ENCODE assay signal across 8 cellular contexts in the genomic region with DNA sequence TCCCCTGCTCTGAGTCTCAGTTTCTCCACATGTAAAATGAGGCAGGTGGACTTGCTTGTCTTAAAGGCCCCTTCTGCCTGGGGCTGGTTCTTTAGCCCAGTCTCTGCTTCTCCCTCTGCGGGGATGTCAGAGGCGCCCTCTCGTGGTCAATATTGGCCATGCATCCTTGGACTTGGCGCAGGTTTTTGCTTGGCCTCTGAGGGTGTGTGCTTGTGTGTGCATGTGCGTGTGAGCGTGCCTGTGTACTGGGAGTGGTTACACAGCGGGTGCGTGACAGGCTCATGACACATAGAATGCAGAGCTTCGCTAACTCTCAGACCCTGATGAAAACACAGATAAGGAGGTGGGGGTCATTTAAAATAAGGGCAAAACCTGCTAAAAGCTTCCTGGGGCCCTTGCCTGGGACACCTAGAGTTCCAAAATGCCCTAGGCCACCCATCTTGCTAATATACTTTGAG.
DNase-seq lines count a peak whose midpoint lies in the region; ATAC-seq and TF ChIP-seq lines count a peak whose summit lies in the region.

No MANE protein-coding gene starts in this region.

- no peak overlapping the region for H3K27ac ChIP-seq in ovary
- H3K27ac ChIP-seq in transverse colon, result no peak overlapping the region

- no peaks in the 10 kb centered on the region; the same call in 1 of the 2 replicates for H3K27me3 ChIP-seq in GM06990 (replicated peaks; ENCODE audit: control insufficient read depth, insufficient read depth, low read length)
- no peaks in the 10 kb centered on the region for H3K27me3 ChIP-seq in ovary
- no peaks in the 10 kb centered on the region for H3K27me3 ChIP-seq in transverse colon

- H3K9me3 ChIP-seq in ovary, result no peaks in the 10 kb centered on the region
- no peaks in the 10 kb centered on the region for H3K9me3 ChIP-seq in transverse colon

- H3K36me3 ChIP-seq in GM06990 (ENCODE audit: control insufficient read depth, insufficient read depth, low read length), result no peaks in the 10 kb centered on the region
- no peaks in the 10 kb centered on the region for H3K36me3 ChIP-seq in ovary
- H3K36me3 ChIP-seq in transverse colon, result no peaks in the 10 kb centered on the region

- H3K4me1 ChIP-seq in ovary (ENCODE audit: insufficient read depth) (no peaks in the 10 kb centered on the region), transverse colon (peaks cover 0 to 10% (median 2%) of the 10 kb centered on the region in 4 donors)

- H3K4me3 ChIP-seq in GM06990 (replicated peaks; ENCODE audit: low read depth, low read length) (no peak overlapping the region), ovary (no peak overlapping the region), transverse colon (no peak overlapping the region)

- peak; percentile 38 for DNase-seq in GM06990 (ENCODE audit: extremely low read depth, insufficient read length)
- peak in 72 of 76 experiments; percentile 3 to 83 (median 54) for DNase-seq in HUDEP-2 (lab: John Stamatoyannopoulos, UW; ENCODE audit: unreplicated experiment in 76 of 76)
- DNase-seq in SIG-M5 treated with dmso at 0.1 percent for 504 hours (lab: John Stamatoyannopoulos, UW; ENCODE audit: unreplicated experiment), result peak; percentile 64
- DNase-seq in activated effector memory CD4-positive, alpha-beta T cell treated with Interleukin-2 at 50 U/mL for 16 hours, result peak; percentile 58
- peak; percentile 78 for DNase-seq in foreskin melanocyte
- DNase-seq in ovary, result peak; percentile 64 to 88 (median 84)
- DNase-seq in transverse colon, result peak; percentile 87

- intact Hi-C loops in ovary (cut with DNase I) (no loop called here), transverse colon (cut with DNase I; ENCODE audit: low total_unique reads) (no loop called here)

- ATAC-seq in GM18858 (IDR thresholded peaks at IDR 0.05; ENCODE audit: unreplicated experiment), result no peak

- WGBS in ovary, 3 donors, result 1 to 3% (median 2%) methylated on average over 9 of the region's 9 CpGs
- WGBS in transverse colon (ENCODE audit: low coverage in 1 of 2), 2 donors, result 12% methylated on average over 8 of the region's 9 CpGs; no CpG with 5 or more reads in 1 of the 2 donors

- TF ChIP-seq CTCF in GM06990 (IDR thresholded peaks at IDR 0.05; ENCODE audit: insufficient read depth, low read length, poor library complexity, severe bottlenecking) (peak; percentile 98), ovary (IDR thresholded peaks at IDR 0.05) (peak; percentile 77 to 90 (median 78)), transverse colon (IDR thresholded peaks at IDR 0.05) (peak; percentile 85 to 95 (median 92))

- TF ChIP-seq POLR2A in ovary (IDR thresholded peaks at IDR 0.05), result no peak
- TF ChIP-seq POLR2A in transverse colon (IDR thresholded peaks at IDR 0.05), result no peak

- in situ Hi-C loops in transverse colon (cut with MboI; ENCODE audit: low pct_ligation_motif_present in 1 of 4, low pct_unique_long_range_greater_than_20kb in 1 of 4, low sequenced_read_pairs in 3 of 4), result loop anchor here in 2 of 4 donors (10.0 kb wide), 1 partner anchor 258 kb away; no protein-coding TSS in a partner anchor

- TF ChIP-seq EP300 in ovary (IDR thresholded peaks at IDR 0.05), result no peak
- no peak for TF ChIP-seq EP300 in transverse colon (IDR thresholded peaks at IDR 0.05; ENCODE audit: low read depth)
